5 cellular contexts compared by ENCODE assay signal in genomic region chr1:37387854-37388253, GRCh38.
"Had no signal": no experiment of that assay in that cellular context is flagged by ENCODE, and none has a peak within 500 bp of the region (broad histone marks: within the 10 kb centered on the region; RNA-seq: fewer than 3 reads in every experiment).

No MANE protein-coding gene starts in this region.

- DNase-seq: GOT3, H9, HCEC 1CT, IMR-90 had no signal

- H3K4me3 ChIP-seq: K562 had no signal

- H3K4me3 Mint-ChIP-seq: H9 had no signal
